In genomic region chr14:31261523-31261858, GRCh38 we compare ENCODE assay signal across 17 cellular contexts. TPM values are rescaled to one million over a fixed set of nuclear protein-coding genes. Genes with fewer than 3 reads are reported as not detected.
DNase-seq lines count a peak whose midpoint lies in the region; ATAC-seq and TF ChIP-seq lines count a peak whose summit lies in the region.
"Had no signal": no experiment of that assay in that cellular context is flagged by ENCODE, and none has a peak within 500 bp of the region (broad histone marks: within the 10 kb centered on the region; RNA-seq: fewer than 3 reads in every experiment).

No MANE protein-coding gene starts in this region.

- no peaks in the 10 kb centered on the region for H3K36me3 Mint-ChIP-seq in dendritic cell treated with granulocyte-macrophage colony-stimulating factor and Interleukin-4, amounts not matched to agents 40 ng/mL and 50 ng/mL, for 4 days (ENCODE audit: low read depth)
- H3K36me3 Mint-ChIP-seq: activated naive CD8-positive, alpha-beta T cell had no signal

- no peaks in the 10 kb centered on the region for H3K36me3 ChIP-seq in mucosa of rectum (ENCODE audit: control insufficient read depth in 2 of 2, insufficient read depth in 2 of 2, low read length in 2 of 2)
- H3K36me3 ChIP-seq in tibial nerve: no peaks in the 10 kb centered on the region
- H3K36me3 ChIP-seq: transverse colon had no signal

- in situ Hi-C loops in GM13977 (cut with MboI; ENCODE audit: low pct_unique_long_range_greater_than_20kb, low sequenced_read_pairs, unreplicated experiment): no loop called here

- no peak overlapping the region for H3K4me3 Mint-ChIP-seq in dendritic cell treated with granulocyte-macrophage colony-stimulating factor and Interleukin-4, amounts not matched to agents 40 ng/mL and 50 ng/mL, for 4 days
- H3K4me3 Mint-ChIP-seq: activated naive CD8-positive, alpha-beta T cell; effector memory CD8-positive, alpha-beta T cell; IgD-negative memory B cell had no signal

- DNase-seq in tibial nerve (ENCODE audit: low spot score in 2 of 2): no peak
- DNase-seq in NOMO-1 (lab: John Stamatoyannopoulos, UW; ENCODE audit: unreplicated experiment in 2 of 2): no peak
- DNase-seq in activated naive CD4-positive, alpha-beta T cell (lab: John Stamatoyannopoulos, UW): no peak
- no peak for DNase-seq in GM13977 (ENCODE audit: low spot score)
- DNase-seq: activated T-cell treated with anti-CD3 and anti-CD28 coated beads, Interleukin-2, amount 50 U/mL, for 1 hour; effector memory CD8-positive, alpha-beta T cell; NCI-H748 treated with DMSO at 0.1 percent for 48 hours; RPMI8226; stimulated activated CD4-positive, alpha-beta T cell treated with anti-CD3 and anti-CD28 coated beads, Interleukin-4, amount 100 ng/mL, for 24 hours; transverse colon had no signal

- TF ChIP-seq EP300 in Ishikawa (IDR thresholded peaks at IDR 0.05; ENCODE audit: borderline replicate concordance): no peak
- TF ChIP-seq EP300 in tibial nerve (IDR thresholded peaks at IDR 0.05): no peak

- no peak for TF ChIP-seq RAD21 in Ishikawa (IDR thresholded peaks at IDR 0.05; ENCODE audit: low read depth)

- peaks cover 8 to 9% of the 10 kb centered on the region in 2 donors for H3K4me1 ChIP-seq in mucosa of rectum (ENCODE audit: control insufficient read depth in 2 of 2, insufficient read depth in 2 of 2, low read length in 2 of 2)
- H3K4me1 ChIP-seq in tibial nerve: peaks cover 0 to 43% (median 6%) of the 10 kb centered on the region in 4 donors

- no peaks in the 10 kb centered on the region for H3K9me3 ChIP-seq in mucosa of rectum (ENCODE audit: control insufficient read depth in 2 of 2, low read length in 2 of 2)
- H3K9me3 ChIP-seq in tibial nerve: no peaks in the 10 kb centered on the region
- H3K9me3 ChIP-seq: transverse colon had no signal

- H3K4me3 ChIP-seq in mucosa of rectum (ENCODE audit: low read length in 2 of 2) (no peak overlapping the region), tibial nerve (no peak overlapping the region)
- H3K4me3 ChIP-seq: transverse colon had no signal

- H3K9me3 Mint-ChIP-seq in dendritic cell treated with granulocyte-macrophage colony-stimulating factor and Interleukin-4, amounts not matched to agents 40 ng/mL and 50 ng/mL, for 4 days: no peaks in the 10 kb centered on the region
- H3K9me3 Mint-ChIP-seq: effector memory CD8-positive, alpha-beta T cell; IgD-negative memory B cell had no signal

- peak overlapping the region; percentile 72 for H3K27ac Mint-ChIP-seq in dendritic cell treated with granulocyte-macrophage colony-stimulating factor and Interleukin-4, amounts not matched to agents 40 ng/mL and 50 ng/mL, for 4 days
- H3K27ac Mint-ChIP-seq: activated naive CD8-positive, alpha-beta T cell; effector memory CD8-positive, alpha-beta T cell had no signal

- peaks cover 33% of the 10 kb centered on the region for H3K4me1 Mint-ChIP-seq in dendritic cell treated with granulocyte-macrophage colony-stimulating factor and Interleukin-4, amounts not matched to agents 40 ng/mL and 50 ng/mL, for 4 days (ENCODE audit: low read depth)

- no peak for ATAC-seq in GM21529 (IDR thresholded peaks at IDR 0.05; ENCODE audit: unreplicated experiment)
- ATAC-seq: effector memory CD8-positive, alpha-beta T cell had no signal

- no peak for TF ChIP-seq POLR2A in tibial nerve (IDR thresholded peaks at IDR 0.05)

- TF ChIP-seq CTCF in tibial nerve (IDR thresholded peaks at IDR 0.05) (no peak), GM13977 (IDR thresholded peaks at IDR 0.05; ENCODE audit: extremely low read depth, insufficient read depth, missing control alignments) (no peak)

- peak overlapping the region in 1 of 2 donors; percentile 1 for H3K9ac ChIP-seq in mucosa of rectum (ENCODE audit: low read depth in 1 of 2, low read length in 2 of 2)

- intact Hi-C loops in dendritic cell treated with granulocyte-macrophage colony-stimulating factor and Interleukin-4, amounts not matched to agents 40 ng/mL and 50 ng/mL, for 4 days (cut with micrococcal nuclease): no loop called here

- no peaks in the 10 kb centered on the region for H3K27me3 ChIP-seq in mucosa of rectum (ENCODE audit: control insufficient read depth in 2 of 2, insufficient read depth in 2 of 2, low read length in 2 of 2)
- no peaks in the 10 kb centered on the region for H3K27me3 ChIP-seq in tibial nerve
- H3K27me3 ChIP-seq: transverse colon had no signal

- no peaks in the 10 kb centered on the region for H3K27me3 Mint-ChIP-seq in dendritic cell treated with granulocyte-macrophage colony-stimulating factor and Interleukin-4, amounts not matched to agents 40 ng/mL and 50 ng/mL, for 4 days
- H3K27me3 Mint-ChIP-seq: activated naive CD8-positive, alpha-beta T cell; effector memory CD8-positive, alpha-beta T cell; IgD-negative memory B cell had no signal

- WGBS in tibial nerve, 2 donors: 88 to 92% methylated on average over 3 of the region's 3 CpGs

- H3K27ac ChIP-seq in mucosa of rectum (ENCODE audit: low read depth in 2 of 2, low read length in 2 of 2): peak overlapping the region; percentile 10 to 23
- peak overlapping the region in 3 of 4 donors; percentile 60 to 84 (median 81) for H3K27ac ChIP-seq in tibial nerve
- H3K27ac ChIP-seq: C4-2B had no signal

TF ChIP-seq in Ishikawa, 13 proteins besides CTCF, POLR2A, EP300 and RAD21:
- TF ChIP-seq ZBTB7A (IDR thresholded peaks at IDR 0.05; ENCODE audit: low read depth) (peak; percentile 72; the same call in 1 of the 2 replicates), CREB1 (IDR thresholded peaks at IDR 0.05; ENCODE audit: low read depth) (no peak), YY1 (IDR thresholded peaks at IDR 0.05; ENCODE audit: low read depth) (no peak)

RNA-seq across cellular contexts. Expression of gene HECTD1, which starts 53.9 kb away (rescaled TPM):
- 100 to 1,000 TPM; 183 to 225 (median 207) TPM for total RNA-seq in tibial nerve
